ENCODE assay signal across 23 cellular contexts in genomic region chr12:94667031-94667540, GRCh38.
"Had no signal": no experiment of that assay in that cellular context is flagged by ENCODE, and none has a peak within 500 bp of the region (broad histone marks: within the 10 kb centered on the region; RNA-seq: fewer than 3 reads in every experiment).

No MANE protein-coding gene starts in this region.

- H3K9me3 ChIP-seq: left ventricle myocardium inferior, pancreas, stomach, tibial nerve, uterus had no signal

- H3K36me3 ChIP-seq: left ventricle myocardium inferior, pancreas, stomach, tibial nerve, uterus had no signal

- DNase-seq: kidney; left ventricle myocardium inferior; mesendoderm; naive B cell; natural killer cell; nephron progenitor cell; nucleus accumbens; pancreas; right cardiac atrium; stimulated activated CD4-positive, alpha-beta T cell treated with anti-CD3 and anti-CD28 coated beads, Interleukin-12 subunit alpha, Interleukin-12 subunit beta, amount 100 ng/mL, for 4 hours; stimulated activated CD4-positive, alpha-beta T cell treated with anti-CD3 and anti-CD28 coated beads, Interleukin-15, amount 100 ng/mL, for 24 hours; stimulated activated CD4-positive, alpha-beta T cell treated with anti-CD3 and anti-CD28 coated beads, Interleukin-2, amount 100 ng/mL, for 24 hours; stimulated activated CD4-positive, alpha-beta T cell treated with anti-CD3 and anti-CD28 coated beads, Interleukin-4, amount 100 ng/mL, for 1 hour; stimulated activated naive B cell treated with anti-CD40 and anti-IgM and Interleukin-4, amounts not matched to agents 10 μg/mL and 1 μg/mL and 100 μg/mL, for 72 hours; stimulated activated naive CD8-positive, alpha-beta T cell treated with anti-CD3 and anti-CD28 coated beads, Interleukin-15, Interleukin-2, amounts not matched to agents 100 U/mL and 50 U/mL, for 24 hours; stomach; uterus had no signal

- H3K9me3 Mint-ChIP-seq: naive B cell; natural killer cell; nephron progenitor cell; stimulated activated naive B cell treated with anti-CD40 and anti-IgM and Interleukin-4, amounts not matched to agents 10 μg/mL and 1 μg/mL and 100 μg/mL, for 72 hours had no signal

- H3K4me3 ChIP-seq: left ventricle myocardium inferior, lung, pancreas, skin epidermis, stomach, tibial nerve, uterus had no signal

- H3K27me3 ChIP-seq: pancreas, stomach, tibial nerve, uterus had no signal

- H3K4me3 Mint-ChIP-seq: mesothelial cell of epicardium; naive B cell; natural killer cell; nephron progenitor cell; stimulated activated naive B cell treated with anti-CD40 and anti-IgM and Interleukin-4, amounts not matched to agents 10 μg/mL and 1 μg/mL and 100 μg/mL, for 72 hours; type B pancreatic cell had no signal

- H3K27ac Mint-ChIP-seq: mesothelial cell of epicardium, naive B cell, natural killer cell, nephron progenitor cell, type B pancreatic cell had no signal

- ATAC-seq: natural killer cell; pancreas; right cardiac atrium; sciatic nerve; stimulated activated naive B cell treated with anti-CD40 and anti-IgM and Interleukin-4, amounts not matched to agents 10 μg/mL and 1 μg/mL and 100 μg/mL, for 72 hours; stimulated activated naive CD8-positive, alpha-beta T cell treated with anti-CD3 and anti-CD28 coated beads, Interleukin-15, Interleukin-2, amounts not matched to agents 100 U/mL and 50 U/mL, for 24 hours had no signal

- H3K36me3 Mint-ChIP-seq: mesothelial cell of epicardium, naive B cell, natural killer cell, type B pancreatic cell had no signal

- H3K27me3 Mint-ChIP-seq: naive B cell; stimulated activated naive B cell treated with anti-CD40 and anti-IgM and Interleukin-4, amounts not matched to agents 10 μg/mL and 1 μg/mL and 100 μg/mL, for 72 hours; type B pancreatic cell had no signal

- FAIRE-seq: kidney, pancreas had no signal

- H3K27ac ChIP-seq: left ventricle myocardium inferior, pancreas, skin epidermis, stomach, tibial nerve, uterus had no signal
